Comparison of ENCODE assay signal across 9 cellular contexts in the genomic region with DNA sequence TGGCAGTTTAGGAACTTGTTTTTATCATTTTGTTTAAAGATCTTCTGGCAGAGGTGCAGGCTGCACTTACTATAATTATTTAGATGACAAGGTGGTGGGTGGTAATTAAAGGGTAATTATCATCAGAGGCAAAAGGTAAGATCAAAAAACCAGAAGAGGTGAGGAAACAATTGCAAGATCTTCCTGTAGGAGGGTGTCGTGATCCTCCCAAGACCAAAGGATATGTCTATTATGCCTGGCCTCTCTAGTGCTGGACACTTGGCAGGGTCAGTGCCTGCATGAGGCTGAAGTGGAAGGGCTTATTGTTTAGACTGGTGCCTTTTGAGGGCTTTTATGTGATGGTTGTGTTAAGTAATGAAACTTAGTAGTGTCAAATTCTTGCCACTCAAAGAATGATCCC. TPM values are rescaled to one million over a fixed set of nuclear protein-coding genes. Genes with fewer than 3 reads are reported as not detected.
DNase-seq lines count a peak whose midpoint lies in the region; ATAC-seq and TF ChIP-seq lines count a peak whose summit lies in the region.
"Had no signal": no experiment of that assay in that cellular context is flagged by ENCODE, and none has a peak within 500 bp of the region (broad histone marks: within the 10 kb centered on the region; RNA-seq: fewer than 3 reads in every experiment).

No MANE protein-coding gene starts in this region.

- no peak overlapping the region for H3K27ac ChIP-seq in CD4-positive, CD25-positive, alpha-beta regulatory T cell (ENCODE audit: insufficient read depth, low read length, poor library complexity, severe bottlenecking)
- no peak overlapping the region for H3K27ac ChIP-seq in lower lobe of right lung

- H3K36me3 ChIP-seq in CD4-positive, CD25-positive, alpha-beta regulatory T cell (ENCODE audit: control insufficient read depth, insufficient read depth, low read length): no peaks in the 10 kb centered on the region
- no peaks in the 10 kb centered on the region for H3K36me3 ChIP-seq in lower lobe of right lung

- DNase-seq in CD4-positive, CD25-positive, alpha-beta regulatory T cell: peak in 1 of 3 donors; percentile 23
- DNase-seq in HT1080 (ENCODE audit: low read depth) (peak; percentile 11), lower lobe of right lung (no peak), H4 (ENCODE audit: low spot score) (no peak)
- DNase-seq: NCI-H510A had no signal

- H3K4me3 Mint-ChIP-seq in CD4-positive, CD25-positive, alpha-beta regulatory T cell: peak overlapping the region; percentile 14 to 93 (median 71)
- H3K4me3 Mint-ChIP-seq in activated naive CD8-positive, alpha-beta T cell: peak overlapping the region; percentile 98

- peak overlapping the region; percentile 65 for H3K4me3 ChIP-seq in CD4-positive, CD25-positive, alpha-beta regulatory T cell (ENCODE audit: low read depth, low read length)
- no peak overlapping the region for H3K4me3 ChIP-seq in lower lobe of right lung

- peaks cover 33% of the 10 kb centered on the region for H3K4me1 ChIP-seq in CD4-positive, CD25-positive, alpha-beta regulatory T cell (ENCODE audit: control insufficient read depth, insufficient read depth, low read length, poor library complexity, severe bottlenecking)
- peaks cover 47% of the 10 kb centered on the region for H3K4me1 ChIP-seq in lower lobe of right lung

- H3K4me1 Mint-ChIP-seq in CD4-positive, CD25-positive, alpha-beta regulatory T cell: peaks cover 28 to 57% (median 38%) of the 10 kb centered on the region in 4 donors
- H3K4me1 Mint-ChIP-seq in activated naive CD8-positive, alpha-beta T cell (ENCODE audit: low read depth): peaks cover 48% of the 10 kb centered on the region

- no peaks in the 10 kb centered on the region for H3K9me3 ChIP-seq in CD4-positive, CD25-positive, alpha-beta regulatory T cell (ENCODE audit: control insufficient read depth in 2 of 2, low read length in 2 of 2)
- no peaks in the 10 kb centered on the region for H3K9me3 ChIP-seq in lower lobe of right lung

- no peaks in the 10 kb centered on the region for H3K27me3 Mint-ChIP-seq in CD4-positive, CD25-positive, alpha-beta regulatory T cell
- no peaks in the 10 kb centered on the region for H3K27me3 Mint-ChIP-seq in activated naive CD8-positive, alpha-beta T cell

- H3K27me3 ChIP-seq in CD4-positive, CD25-positive, alpha-beta regulatory T cell (ENCODE audit: control insufficient read depth, insufficient read depth, low read length): no peaks in the 10 kb centered on the region
- no peaks in the 10 kb centered on the region for H3K27me3 ChIP-seq in lower lobe of right lung (ENCODE audit: low read depth)

- no peaks in the 10 kb centered on the region for H3K9me3 Mint-ChIP-seq in CD4-positive, CD25-positive, alpha-beta regulatory T cell
- no peaks in the 10 kb centered on the region for H3K9me3 Mint-ChIP-seq in activated naive CD8-positive, alpha-beta T cell (ENCODE audit: low read depth)

- peak; percentile 20 for TF ChIP-seq CTCF in lower lobe of right lung (IDR thresholded peaks at IDR 0.05)

- ATAC-seq in CD4-positive, CD25-positive, alpha-beta regulatory T cell (ENCODE audit: low read depth in 2 of 2): no peak
- ATAC-seq in lower lobe of right lung: no peak
- no peak for ATAC-seq in GM21576 (IDR thresholded peaks at IDR 0.05; ENCODE audit: unreplicated experiment)
- ATAC-seq in GM21825 (IDR thresholded peaks at IDR 0.05; ENCODE audit: unreplicated experiment): no peak
- no peak for ATAC-seq in HG02610 (IDR thresholded peaks at IDR 0.05; ENCODE audit: unreplicated experiment)

- intact Hi-C loops in lower lobe of right lung (cut with DNase I): no loop called here

- peak overlapping the region in 2 of 3 donors; percentile 29 to 52 for H3K27ac Mint-ChIP-seq in CD4-positive, CD25-positive, alpha-beta regulatory T cell
- peak overlapping the region; percentile 51 for H3K27ac Mint-ChIP-seq in activated naive CD8-positive, alpha-beta T cell

- no peaks in the 10 kb centered on the region for H3K36me3 Mint-ChIP-seq in CD4-positive, CD25-positive, alpha-beta regulatory T cell
- H3K36me3 Mint-ChIP-seq in activated naive CD8-positive, alpha-beta T cell: peaks cover 3% of the 10 kb centered on the region

RNA-seq across cellular contexts. Expression of gene WAPL, which starts 1.8 kb away (rescaled TPM):
- 54.3 TPM for total RNA-seq in CD4-positive, CD25-positive, alpha-beta regulatory T cell
- polyA plus RNA-seq in CD4-positive, CD25-positive, alpha-beta regulatory T cell: 10 to 100 TPM; 33.3 to 40.9 (median 36.2) TPM
- total RNA-seq in HT1080 (2014; rRNA removed; shearing (Covaris generic)): 32.1 and 32.6 TPM in 2 replicates
- 21.9 and 27.0 TPM in 2 replicates for polyA plus RNA-seq in HT1080 (2015; cell fraction: cytosol; rRNA removed)
- 29.2 and 30.6 TPM in 2 replicates for polyA plus RNA-seq in HT1080 (2015; cell fraction: nucleus; rRNA removed)
- total RNA-seq in lower lobe of right lung: 38.2 TPM
- 17.3 and 23.8 TPM in 2 replicates for total RNA-seq in H4 (2014; rRNA removed; shearing (Covaris generic))
